1 cellular context compared by ENCODE assay signal in genomic region chr1:213286235-213286634, GRCh38.
TF ChIP-seq lines count a peak whose summit lies in the region.

No MANE protein-coding gene starts in this region.

TF ChIP-seq in H1, 55 proteins besides CTCF, POLR2A, EP300 and RAD21:
- no peak for TF ChIP-seq SP2 (IDR thresholded peaks at IDR 0.05; ENCODE audit: low read length)
- no peak for TF ChIP-seq YY1 (IDR thresholded peaks at IDR 0.05; ENCODE audit: low read depth, low read length)
- no peak for TF ChIP-seq SP1 (IDR thresholded peaks at IDR 0.05; ENCODE audit: low read depth, low read length)
